ENCODE assay signal across 23 cellular contexts in genomic region chr17:6094926-6095325, GRCh38. TPM values are rescaled to one million over a fixed set of nuclear protein-coding genes. Genes with fewer than 3 reads are reported as not detected.
"Had no signal": no experiment of that assay in that cellular context is flagged by ENCODE, and none has a peak within 500 bp of the region (broad histone marks: within the 10 kb centered on the region; RNA-seq: fewer than 3 reads in every experiment).

No MANE protein-coding gene starts in this region.

- H3K9me3 ChIP-seq: SK-N-SH had no signal

- DNase-seq: IMR-90, Kasumi-1, MM.1S, NCI-H1092 treated with DMSO at 0.1 percent for 48 hours, NCI-H1436, NCI-H187, NCI-H2029, NCI-H2081 treated with DMSO at 0.1 percent for 48 hours, NCI-H2171, NCI-H226, NCI-H446, NCI-H510A, NCI-H524 treated with DMSO at 0.1 percent for 48 hours, NCI-H69, NCI-H774, Right ventricle myocardium superior, RPMI8226, SIG-M5, SK-N-SH, SW 1271 had no signal

- H3K27ac ChIP-seq: KMS-11 had no signal

RNA-seq across cellular contexts. Expression of gene WSCD1, which starts 24.7 kb away (rescaled TPM):
- total RNA-seq: HT-29, IMR-90, M059J had no signal
